20 cellular contexts compared by ENCODE assay signal in the genomic region with DNA sequence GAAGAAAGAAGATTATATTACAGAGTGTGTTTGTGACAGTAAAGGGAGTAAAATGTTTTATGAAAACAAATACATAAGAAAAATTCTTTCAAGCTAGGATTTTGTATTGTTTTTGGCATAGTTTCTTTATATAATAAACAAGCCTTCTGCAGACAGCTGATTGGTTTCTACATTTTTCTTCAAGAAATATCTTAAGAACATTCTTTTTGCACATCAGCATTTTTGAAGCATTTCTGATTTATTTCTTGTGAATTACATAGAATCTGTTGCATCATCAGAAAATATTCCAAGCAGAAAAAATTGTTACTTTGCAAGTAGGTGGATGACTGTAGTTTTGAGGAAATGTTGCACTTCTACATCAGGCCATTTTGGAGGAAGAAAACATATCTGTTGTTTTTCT.
"Had no signal": no experiment of that assay in that cellular context is flagged by ENCODE, and none has a peak within 500 bp of the region (broad histone marks: within the 10 kb centered on the region; RNA-seq: fewer than 3 reads in every experiment).

No MANE protein-coding gene starts in this region.

- H3K4me3 ChIP-seq: coronary artery, esophagus squamous epithelium, gastrocnemius medialis, heart left ventricle, pancreas, sigmoid colon, stomach, thoracic aorta, upper lobe of right lung had no signal

- H3K9me3 ChIP-seq: esophagus squamous epithelium, gastrocnemius medialis, heart left ventricle, pancreas, stomach, thoracic aorta, upper lobe of right lung had no signal

- ATAC-seq: activated CD4-positive, CD25-positive, alpha-beta regulatory T cell treated with anti-CD3 and anti-CD28 coated beads, Interleukin-2, amount 50 U/mL, for 24 hours; activated naive CD8-positive, alpha-beta T cell treated with anti-CD3 and anti-CD28 coated beads, Interleukin-2, amount 50 U/mL, for 24 hours; activated T-helper 17 cell treated with anti-CD3 and anti-CD28 coated beads, Interleukin-2, amount 50 U/mL, for 72 hours; gastrocnemius medialis; heart left ventricle; left lobe of liver; naive thymus-derived CD4-positive, alpha-beta T cell; pancreas; T-cell; upper lobe of right lung had no signal

- H3K27ac ChIP-seq: coronary artery, esophagus squamous epithelium, gastrocnemius medialis, heart left ventricle, pancreas, sigmoid colon, stomach, thoracic aorta, upper lobe of right lung had no signal

- H3K4me1 ChIP-seq: esophagus squamous epithelium, gastrocnemius medialis, heart left ventricle, pancreas, sigmoid colon, stomach, upper lobe of right lung had no signal

- DNase-seq: activated naive CD4-positive, alpha-beta T cell treated with anti-CD3 and anti-CD28 coated beads for 36 hours; activated naive CD8-positive, alpha-beta T cell treated with anti-CD3 and anti-CD28 coated beads, Interleukin-2, amount 50 U/mL, for 24 hours; effector CD4-positive, alpha-beta T cell; esophagus squamous epithelium; gastrocnemius medialis; heart left ventricle; islet precursor cell; naive thymus-derived CD4-positive, alpha-beta T cell; pancreas; sigmoid colon; stimulated activated CD4-positive, alpha-beta T cell treated with anti-CD3 and anti-CD28 coated beads, Interleukin-1b, Interleukin-23, amount 100 ng/mL, for 48 hours; stomach; T-cell; T1000; upper lobe of right lung had no signal

- H3K36me3 ChIP-seq: esophagus squamous epithelium, gastrocnemius medialis, heart left ventricle, pancreas, sigmoid colon, stomach, thoracic aorta, upper lobe of right lung had no signal

- H3K27me3 ChIP-seq: esophagus squamous epithelium, gastrocnemius medialis, heart left ventricle, pancreas, sigmoid colon, stomach, upper lobe of right lung had no signal
